ENCODE assay signal across 8 cellular contexts in the genomic region with DNA sequence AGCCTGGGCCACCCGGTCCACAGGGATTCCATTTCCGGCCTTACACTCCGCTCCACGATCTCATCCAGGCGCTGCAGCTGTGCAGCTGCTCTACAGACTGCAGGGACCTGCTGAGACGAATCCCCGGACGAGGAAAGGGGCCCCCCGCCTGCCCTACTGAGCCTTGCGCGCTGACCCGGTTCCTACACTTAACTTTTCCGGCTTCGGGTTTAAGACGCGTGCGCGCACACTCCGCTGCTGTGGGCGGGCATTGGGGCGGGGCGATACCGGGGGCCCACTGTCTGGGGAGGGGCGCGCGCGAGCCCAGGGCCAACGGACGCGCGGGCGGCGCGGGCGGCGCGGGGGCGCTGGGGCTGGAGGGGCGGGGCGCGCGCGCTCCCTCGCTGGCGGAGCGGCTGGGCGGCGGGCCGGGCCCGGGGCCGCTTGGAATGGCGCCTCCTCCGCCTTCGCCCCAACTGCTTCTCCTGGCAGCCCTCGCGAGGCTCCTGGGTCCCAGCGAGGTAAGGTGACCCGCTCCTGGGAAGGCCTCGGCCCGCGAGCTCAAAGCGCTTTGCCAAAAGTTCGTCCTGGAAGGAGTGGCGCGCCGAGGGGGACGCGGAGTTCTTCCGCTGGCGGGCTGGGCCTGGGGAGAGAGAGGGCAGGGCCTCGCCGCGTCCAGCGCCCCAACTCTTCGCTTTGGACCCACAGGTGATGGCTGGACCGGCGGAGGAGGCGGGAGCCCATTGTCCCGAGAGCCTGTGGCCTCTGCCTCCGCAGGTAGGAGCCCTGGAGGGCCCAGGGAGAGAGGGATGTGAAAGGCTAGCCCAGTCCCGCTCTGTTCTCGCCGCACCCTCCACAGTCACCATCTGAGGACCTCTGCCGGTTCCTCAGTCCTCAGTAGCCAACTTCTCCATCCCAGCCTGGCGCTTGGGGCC. TPM values are rescaled to one million over a fixed set of nuclear protein-coding genes. Genes with fewer than 3 reads are reported as not detected.
DNase-seq lines count a peak whose midpoint lies in the region; ATAC-seq, FAIRE-seq and TF ChIP-seq lines count a peak whose summit lies in the region.

A gene with protein sequence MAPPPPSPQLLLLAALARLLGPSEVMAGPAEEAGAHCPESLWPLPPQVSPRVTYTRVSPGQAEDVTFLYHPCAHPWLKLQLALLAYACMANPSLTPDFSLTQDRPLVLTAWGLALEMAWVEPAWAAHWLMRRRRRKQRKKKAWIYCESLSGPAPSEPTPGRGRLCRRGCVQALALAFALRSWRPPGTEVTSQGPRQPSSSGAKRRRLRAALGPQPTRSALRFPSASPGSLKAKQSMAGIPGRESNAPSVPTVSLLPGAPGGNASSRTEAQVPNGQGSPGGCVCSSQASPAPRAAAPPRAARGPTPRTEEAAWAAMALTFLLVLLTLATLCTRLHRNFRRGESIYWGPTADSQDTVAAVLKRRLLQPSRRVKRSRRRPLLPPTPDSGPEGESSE (plus strand): TSS at position 371 of the 914 bp plus-strand sequence. CDS start 58 bp downstream, at position 429.

- no peaks in the 10 kb centered on the region for H3K9me3 Mint-ChIP-seq in activated B cell treated with CpG ODN at 0.5 μM for 24 hours

- ATAC-seq in HG02885 (IDR thresholded peaks at IDR 0.05; ENCODE audit: poor library complexity, unreplicated experiment) = peak; percentile 47
- ATAC-seq in activated B cell treated with CpG ODN at 0.5 μM for 24 hours (ENCODE audit: low read depth) = peak; percentile 65

- peak within 1 kb of the TSS; percentile 61 for H3K4me3 ChIP-seq in bronchial epithelial cell (ENCODE audit: low read depth, low read length)

- peaks cover 1% of the 10 kb centered on the region for H3K36me3 ChIP-seq in bronchial epithelial cell (ENCODE audit: control insufficient read depth, insufficient read depth, low read length)

- TF ChIP-seq CTCF in activated B cell treated with CpG ODN at 0.5 μM for 24 hours (IDR thresholded peaks at IDR 0.05) = no peak
- TF ChIP-seq CTCF in bronchial epithelial cell (IDR thresholded peaks at IDR 0.05; ENCODE audit: insufficient read depth, low read length, severe bottlenecking) = no peak

- DNase-seq in GM12892 (ENCODE audit: insufficient read length) (peak; percentile 81), NCI-H2227 (lab: John Stamatoyannopoulos, UW; ENCODE audit: unreplicated experiment) (peak; percentile 86), activated B cell treated with CpG ODN at 0.5 μM for 24 hours (peak; percentile 83), bronchial epithelial cell (ENCODE audit: low read depth) (peak; percentile 46), iris pigment epithelial cell (ENCODE audit: low read depth) (peak; percentile 83), NCI-H2107 treated with DMSO at 0.1 percent for 48 hours (lab: John Stamatoyannopoulos, UW; ENCODE audit: unreplicated experiment) (no peak)
- peak; percentile 82 to 90 for DNase-seq in stimulated activated CD4-positive, alpha-beta T cell treated with anti-CD3 and anti-CD28 coated beads, Interleukin-15, amount 100 ng/mL, for 1 hour (ENCODE audit: low read depth in 1 of 2, low spot score in 1 of 2)

- H3K4me1 Mint-ChIP-seq in activated B cell treated with CpG ODN at 0.5 μM for 24 hours = peaks cover 32% of the 10 kb centered on the region

- no peaks in the 10 kb centered on the region for H3K27me3 ChIP-seq in bronchial epithelial cell (ENCODE audit: control insufficient read depth, insufficient read depth, low read length)

- peaks cover 5% of the 10 kb centered on the region for H3K36me3 Mint-ChIP-seq in activated B cell treated with CpG ODN at 0.5 μM for 24 hours (ENCODE audit: low read depth)

- FAIRE-seq in GM12892 (lab: Jason Lieb, UNC) (peak; percentile 96), bronchial epithelial cell (lab: Jason Lieb, UNC) (no peak)

- H3K27me3 Mint-ChIP-seq in activated B cell treated with CpG ODN at 0.5 μM for 24 hours = no peaks in the 10 kb centered on the region

- POLR2A ChIA-PET in activated B cell treated with CpG ODN at 0.5 μM for 24 hours (lab: Charles Lee) = interaction anchor here (0.6 to 4.0 kb wide), 16 partner anchors 8 to 758 kb away, joined by 3 to 13 read pairs (median 4); a partner anchor contains a TSS

- intact Hi-C loops in activated B cell treated with CpG ODN at 0.5 μM for 24 hours (cut with micrococcal nuclease) = loop anchor here (1.0 to 10.0 kb wide), 8 partner anchors 12 to 1744 kb away; a partner anchor contains a TSS

- H3K27ac Mint-ChIP-seq in activated B cell treated with CpG ODN at 0.5 μM for 24 hours = peak within 1 kb of the TSS; percentile 97

- CTCF ChIA-PET in activated B cell treated with CpG ODN at 0.5 μM for 24 hours (lab: Charles Lee) = interaction anchor here (0.8 to 3.3 kb wide), 9 partner anchors 12 to 363 kb away, joined by 3 to 19 read pairs (median 8); a partner anchor contains a TSS

- peak within 1 kb of the TSS; percentile 97 for H3K4me3 Mint-ChIP-seq in activated B cell treated with CpG ODN at 0.5 μM for 24 hours

- peak; percentile 65; the same call in 1 of the 2 replicates for TF ChIP-seq POLR2A in GM12892 (IDR thresholded peaks at IDR 0.05; ENCODE audit: low read depth, low read length)

RNA-seq across cellular contexts. Expression of the gene that starts here (rescaled TPM):
- polyA plus RNA-seq in GM12892 (2012; ENCODE audit: missing spikeins) = 12.3 TPM
- total RNA-seq in activated B cell treated with CpG ODN at 0.5 μM for 24 hours = 65.1 and 71.2 TPM in 2 replicates
- 25.3 and 30.1 TPM in 2 replicates for total RNA-seq in bronchial epithelial cell
